In genomic region chr12:123391546-123392343, GRCh38 we compare ENCODE assay signal across 1 cellular context.
TF ChIP-seq lines count a peak whose summit lies in the region.

No MANE protein-coding gene starts in this region.

TF ChIP-seq in K562, 482 proteins besides CTCF, POLR2A, EP300 and RAD21:
- TF ChIP-seq POLR2AphosphoS5 (IDR thresholded peaks at IDR 0.05; ENCODE audit: control insufficient read depth, insufficient read depth, low read depth, low read length) (no peak), FUS (optimal IDR thresholded peaks at IDR 0.05; ENCODE audit: low read depth, low read length) (no peak), KHSRP (IDR thresholded peaks at IDR 0.05) (no peak), TBP (optimal IDR thresholded peaks at IDR 0.05; ENCODE audit: low read depth, low read length) (no peak), NUFIP1 (IDR thresholded peaks at IDR 0.05; ENCODE audit: partially characterized antibody) (no peak), ZFP1 (CRISPR knock-in tag; IDR thresholded peaks at IDR 0.05) (no peak), FOXO4 (CRISPR knock-in tag; IDR thresholded peaks at IDR 0.05) (no peak), SP2 (IDR thresholded peaks at IDR 0.05; ENCODE audit: extremely low read depth, low read depth, low read length, poor library complexity, severe bottlenecking) (no peak), ATF2 (CRISPR knock-in tag; IDR thresholded peaks at IDR 0.05) (no peak), U2AF2 (optimal IDR thresholded peaks at IDR 0.05; ENCODE audit: low read depth, low read length) (no peak), XRCC3 (IDR thresholded peaks at IDR 0.05) (no peak), RBM17 (IDR thresholded peaks at IDR 0.05; ENCODE audit: borderline replicate concordance, low read depth, low read length) (no peak), MCM3 (IDR thresholded peaks at IDR 0.05) (no peak), HNRNPLL (IDR thresholded peaks at IDR 0.05; ENCODE audit: low read depth, low read length, poor library complexity, severe bottlenecking) (no peak), ZNF445 (CRISPR knock-in tag; IDR thresholded peaks at IDR 0.05; ENCODE audit: low read depth) (no peak), C11orf30 (IDR thresholded peaks at IDR 0.05; ENCODE audit: low read depth) (no peak), ZNF174 (CRISPR knock-in tag; IDR thresholded peaks at IDR 0.05) (no peak), ASH1L (IDR thresholded peaks at IDR 0.05; ENCODE audit: borderline replicate concordance, low read depth, partially characterized antibody) (no peak), ZNF143 (CRISPR knock-in tag; IDR thresholded peaks at IDR 0.05) (no peak)
